ENCODE assay signal across 15 cellular contexts in the genomic region with DNA sequence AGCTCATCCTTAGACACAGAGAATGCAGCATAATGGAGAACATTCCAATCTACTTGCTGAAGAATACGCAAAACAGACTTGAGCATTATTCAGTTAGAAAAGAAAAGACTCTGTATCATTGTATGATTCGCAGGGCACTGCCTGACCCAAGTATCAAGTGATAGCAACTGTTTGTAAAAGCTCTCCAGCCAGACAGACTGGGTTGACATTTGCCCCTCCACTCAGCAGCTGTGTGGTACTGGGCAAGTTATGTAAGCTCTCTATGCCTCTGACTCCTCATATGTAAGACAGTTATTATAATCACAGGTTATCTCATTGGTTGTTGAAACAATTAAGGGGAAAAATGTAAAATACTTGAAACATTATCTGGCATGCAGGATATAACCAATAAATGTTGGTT.
"Had no signal": no experiment of that assay in that cellular context is flagged by ENCODE, and none has a peak within 500 bp of the region (broad histone marks: within the 10 kb centered on the region; RNA-seq: fewer than 3 reads in every experiment).

No MANE protein-coding gene starts in this region.

- ATAC-seq: activated CD8-positive, alpha-beta T cell treated with anti-CD3 and anti-CD28 coated beads, Interleukin-2, amount 10 ng/mL, durations not matched to agents 7 days and 5 days; activated T-cell treated with anti-CD3 and anti-CD28 coated beads, Interleukin-2, amount 50 U/mL, for 72 hours; gastrocnemius medialis; left colon; naive thymus-derived CD8-positive, alpha-beta T cell; WTC11 had no signal

- H3K36me3 ChIP-seq: gastrocnemius medialis, transverse colon had no signal

- H3K27me3 ChIP-seq: gastrocnemius medialis, transverse colon had no signal

- H3K9me3 ChIP-seq: gastrocnemius medialis, transverse colon had no signal

- DNase-seq: activated CD4-positive, alpha-beta T cell treated with anti-CD3 and anti-CD28 coated beads for 48 hours; activated CD8-positive, alpha-beta memory T cell treated with anti-CD3 and anti-CD28 coated beads, Interleukin-2, amount 50 U/mL, for 4 hours; activated CD8-positive, alpha-beta T cell treated with anti-CD3 and anti-CD28 coated beads, Interleukin-2, amount 10 ng/mL, durations not matched to agents 7 days and 5 days; activated gamma-delta T cell; activated T-cell treated with anti-CD3 and anti-CD28 coated beads, Interleukin-2, amount 50 U/mL, for 72 hours; amniotic stem cell; gastrocnemius medialis; left colon; naive thymus-derived CD8-positive, alpha-beta T cell; small intestine; stimulated activated CD4-positive, alpha-beta T cell treated with anti-CD3 and anti-CD28 coated beads, Interleukin-4, amount 100 ng/mL, for 24 hours; stimulated activated naive CD4-positive, alpha-beta T cell treated with Interleukin-2 at 50 U/mL for 16 hours; substantia nigra; transverse colon had no signal

- H3K27ac ChIP-seq: gastrocnemius medialis, transverse colon had no signal

- H3K4me3 ChIP-seq: gastrocnemius medialis, transverse colon had no signal

- H3K4me1 ChIP-seq: gastrocnemius medialis, transverse colon had no signal
